ENCODE assay signal across 1 cellular context in the genomic region with DNA sequence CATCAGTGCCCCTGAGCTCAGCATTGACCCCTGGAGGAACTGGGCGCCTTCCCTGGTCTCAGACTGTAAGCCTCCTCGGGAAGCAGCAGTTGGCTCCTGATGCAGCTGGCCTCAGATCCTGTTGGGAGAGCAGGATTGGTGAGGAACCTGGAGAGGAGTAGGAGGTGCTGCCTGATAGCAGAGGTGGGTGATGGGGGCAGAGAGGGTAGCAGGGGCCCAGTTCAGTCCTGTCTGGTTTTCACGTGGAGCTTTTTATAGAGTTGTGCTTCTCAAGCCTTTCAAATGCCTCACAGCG.
TF ChIP-seq lines count a peak whose summit lies in the region.

No MANE protein-coding gene starts in this region.

TF ChIP-seq in HepG2, 621 proteins besides CTCF, POLR2A, EP300 and RAD21 (continued from another document):
- TF ChIP-seq, protein P1, sequence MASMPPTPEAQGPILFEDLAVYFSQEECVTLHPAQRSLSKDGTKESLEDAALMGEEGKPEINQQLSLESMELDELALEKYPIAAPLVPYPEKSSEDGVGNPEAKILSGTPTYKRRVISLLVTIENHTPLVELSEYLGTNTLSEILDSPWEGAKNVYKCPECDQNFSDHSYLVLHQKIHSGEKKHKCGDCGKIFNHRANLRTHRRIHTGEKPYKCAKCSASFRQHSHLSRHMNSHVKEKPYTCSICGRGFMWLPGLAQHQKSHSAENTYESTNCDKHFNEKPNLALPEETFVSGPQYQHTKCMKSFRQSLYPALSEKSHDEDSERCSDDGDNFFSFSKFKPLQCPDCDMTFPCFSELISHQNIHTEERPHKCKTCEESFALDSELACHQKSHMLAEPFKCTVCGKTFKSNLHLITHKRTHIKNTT (CRISPR knock-in tag; IDR thresholded peaks at IDR 0.05): no peak
- TF ChIP-seq FOSL1 (CRISPR knock-in tag; IDR thresholded peaks at IDR 0.05; ENCODE audit: borderline replicate concordance) (no peak), SNAPC2 (CRISPR knock-in tag; IDR thresholded peaks at IDR 0.05) (no peak), NR2F6 (IDR thresholded peaks at IDR 0.05) (no peak), NR2F6 (CRISPR knock-in tag; IDR thresholded peaks at IDR 0.05) (no peak), GTF3A (CRISPR knock-in tag; conservative IDR thresholded peaks at IDR 0.05) (no peak), CENPX (CRISPR knock-in tag; IDR thresholded peaks at IDR 0.05) (no peak), ZNF256 (CRISPR knock-in tag; conservative IDR thresholded peaks at IDR 0.05) (no peak), JDP2 (CRISPR knock-in tag; IDR thresholded peaks at IDR 0.05; ENCODE audit: borderline replicate concordance) (no peak), ZNF205 (CRISPR knock-in tag; IDR thresholded peaks at IDR 0.05) (no peak), ZNF572 (CRISPR knock-in tag; IDR thresholded peaks at IDR 0.05) (no peak)
- TF ChIP-seq, protein P2, sequence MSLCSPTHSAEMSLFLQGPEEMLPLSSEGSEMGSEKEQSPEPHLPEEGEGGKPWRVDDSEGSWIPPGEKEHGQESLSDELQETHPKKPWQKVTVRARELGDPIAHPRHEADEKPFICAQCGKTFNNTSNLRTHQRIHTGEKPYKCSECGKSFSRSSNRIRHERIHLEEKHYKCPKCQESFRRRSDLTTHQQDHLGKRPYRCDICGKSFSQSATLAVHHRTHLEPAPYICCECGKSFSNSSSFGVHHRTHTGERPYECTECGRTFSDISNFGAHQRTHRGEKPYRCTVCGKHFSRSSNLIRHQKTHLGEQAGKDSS (CRISPR knock-in tag; IDR thresholded peaks at IDR 0.05; ENCODE audit: borderline replicate concordance, low read depth): no peak
